1 cellular context compared by ENCODE assay signal in the genomic region with DNA sequence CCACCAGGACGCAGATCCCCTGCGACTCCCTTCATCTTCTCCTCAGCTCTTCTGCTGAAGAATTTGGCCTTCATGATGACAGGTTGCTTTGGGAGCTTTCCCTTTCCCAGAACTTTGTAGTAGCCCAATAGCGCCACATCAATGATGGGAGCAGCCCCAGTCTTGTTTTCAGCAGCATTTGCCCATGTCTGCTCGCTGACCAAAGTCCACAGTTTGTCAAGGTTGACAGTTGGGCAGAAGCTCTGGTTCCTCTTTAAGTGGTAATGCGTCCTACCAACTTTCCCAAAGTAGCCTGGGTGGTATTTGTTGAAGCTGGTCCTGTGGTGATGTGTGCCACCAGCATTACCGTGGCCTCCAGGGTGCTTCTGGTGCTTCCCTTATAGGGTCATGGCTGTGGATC.
A peak's percentile ranks its signal among the peaks of the same experiment; 100 is the strongest.
TF ChIP-seq lines count a peak whose summit lies in the region.

No MANE protein-coding gene starts in this region.

TF ChIP-seq in HepG2, 621 proteins besides CTCF, POLR2A, EP300 and RAD21 (continued from another document):
- TF ChIP-seq, protein P1, sequence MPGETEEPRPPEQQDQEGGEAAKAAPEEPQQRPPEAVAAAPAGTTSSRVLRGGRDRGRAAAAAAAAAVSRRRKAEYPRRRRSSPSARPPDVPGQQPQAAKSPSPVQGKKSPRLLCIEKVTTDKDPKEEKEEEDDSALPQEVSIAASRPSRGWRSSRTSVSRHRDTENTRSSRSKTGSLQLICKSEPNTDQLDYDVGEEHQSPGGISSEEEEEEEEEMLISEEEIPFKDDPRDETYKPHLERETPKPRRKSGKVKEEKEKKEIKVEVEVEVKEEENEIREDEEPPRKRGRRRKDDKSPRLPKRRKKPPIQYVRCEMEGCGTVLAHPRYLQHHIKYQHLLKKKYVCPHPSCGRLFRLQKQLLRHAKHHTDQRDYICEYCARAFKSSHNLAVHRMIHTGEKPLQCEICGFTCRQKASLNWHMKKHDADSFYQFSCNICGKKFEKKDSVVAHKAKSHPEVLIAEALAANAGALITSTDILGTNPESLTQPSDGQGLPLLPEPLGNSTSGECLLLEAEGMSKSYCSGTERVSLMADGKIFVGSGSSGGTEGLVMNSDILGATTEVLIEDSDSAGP (CRISPR knock-in tag; IDR thresholded peaks at IDR 0.05; ENCODE audit: borderline replicate concordance) = peak; percentile 39; the same call in 1 of the 2 replicates
- TF ChIP-seq ZNF713 (CRISPR knock-in tag; IDR thresholded peaks at IDR 0.05) (no peak), ZNF501 (CRISPR knock-in tag; IDR thresholded peaks at IDR 0.05) (0 out of 2 replicates have a peak, but pooled peaks have one; percentile 25), SAP130 (CRISPR knock-in tag; IDR thresholded peaks at IDR 0.05; ENCODE audit: low read depth) (peak; percentile 53), HNF4G (IDR thresholded peaks at IDR 0.05; ENCODE audit: borderline replicate concordance, low read depth, low read length) (0 out of 2 replicates have a peak, but pooled peaks have one; percentile 9), HNF4G (CRISPR knock-in tag; IDR thresholded peaks at IDR 0.05; ENCODE audit: borderline replicate concordance, low read depth) (no peak; the same call in 1 of the 2 replicates), MTA1 (CRISPR knock-in tag; IDR thresholded peaks at IDR 0.05; ENCODE audit: borderline replicate concordance) (no peak), SRF (IDR thresholded peaks at IDR 0.05; ENCODE audit: low read depth, low read length) (peak; percentile 38; the same call in 1 of the 2 replicates), SMC3 (IDR thresholded peaks at IDR 0.05; ENCODE audit: low read length) (no peak), ZNF234 (CRISPR knock-in tag; conservative IDR thresholded peaks at IDR 0.05) (no peak), SIN3A (IDR thresholded peaks at IDR 0.05; ENCODE audit: borderline replicate concordance, low read depth, low read length) (no peak), ZIK1 (CRISPR knock-in tag; IDR thresholded peaks at IDR 0.05; ENCODE audit: borderline replicate concordance, low read depth) (no peak), MEIS1 (CRISPR knock-in tag; IDR thresholded peaks at IDR 0.05; ENCODE audit: borderline replicate concordance) (no peak), HNF4A (CRISPR knock-in tag; IDR thresholded peaks at IDR 0.05) (peak; percentile 89), ZNF766 (CRISPR knock-in tag; IDR thresholded peaks at IDR 0.05; ENCODE audit: borderline replicate concordance) (no peak), ZMYM4 (CRISPR knock-in tag; IDR thresholded peaks at IDR 0.05) (peak; percentile 58; the same call in 1 of the 2 replicates), ZNF598 (CRISPR knock-in tag; IDR thresholded peaks at IDR 0.05; ENCODE audit: borderline replicate concordance) (no peak), KDM4B (CRISPR knock-in tag; IDR thresholded peaks at IDR 0.05) (no peak), STAG1 (CRISPR knock-in tag; IDR thresholded peaks at IDR 0.05) (peak; percentile 29; the same call in 1 of the 2 replicates), ZNF549 (CRISPR knock-in tag; IDR thresholded peaks at IDR 0.05) (peak; percentile 83)
- TF ChIP-seq, protein P2, sequence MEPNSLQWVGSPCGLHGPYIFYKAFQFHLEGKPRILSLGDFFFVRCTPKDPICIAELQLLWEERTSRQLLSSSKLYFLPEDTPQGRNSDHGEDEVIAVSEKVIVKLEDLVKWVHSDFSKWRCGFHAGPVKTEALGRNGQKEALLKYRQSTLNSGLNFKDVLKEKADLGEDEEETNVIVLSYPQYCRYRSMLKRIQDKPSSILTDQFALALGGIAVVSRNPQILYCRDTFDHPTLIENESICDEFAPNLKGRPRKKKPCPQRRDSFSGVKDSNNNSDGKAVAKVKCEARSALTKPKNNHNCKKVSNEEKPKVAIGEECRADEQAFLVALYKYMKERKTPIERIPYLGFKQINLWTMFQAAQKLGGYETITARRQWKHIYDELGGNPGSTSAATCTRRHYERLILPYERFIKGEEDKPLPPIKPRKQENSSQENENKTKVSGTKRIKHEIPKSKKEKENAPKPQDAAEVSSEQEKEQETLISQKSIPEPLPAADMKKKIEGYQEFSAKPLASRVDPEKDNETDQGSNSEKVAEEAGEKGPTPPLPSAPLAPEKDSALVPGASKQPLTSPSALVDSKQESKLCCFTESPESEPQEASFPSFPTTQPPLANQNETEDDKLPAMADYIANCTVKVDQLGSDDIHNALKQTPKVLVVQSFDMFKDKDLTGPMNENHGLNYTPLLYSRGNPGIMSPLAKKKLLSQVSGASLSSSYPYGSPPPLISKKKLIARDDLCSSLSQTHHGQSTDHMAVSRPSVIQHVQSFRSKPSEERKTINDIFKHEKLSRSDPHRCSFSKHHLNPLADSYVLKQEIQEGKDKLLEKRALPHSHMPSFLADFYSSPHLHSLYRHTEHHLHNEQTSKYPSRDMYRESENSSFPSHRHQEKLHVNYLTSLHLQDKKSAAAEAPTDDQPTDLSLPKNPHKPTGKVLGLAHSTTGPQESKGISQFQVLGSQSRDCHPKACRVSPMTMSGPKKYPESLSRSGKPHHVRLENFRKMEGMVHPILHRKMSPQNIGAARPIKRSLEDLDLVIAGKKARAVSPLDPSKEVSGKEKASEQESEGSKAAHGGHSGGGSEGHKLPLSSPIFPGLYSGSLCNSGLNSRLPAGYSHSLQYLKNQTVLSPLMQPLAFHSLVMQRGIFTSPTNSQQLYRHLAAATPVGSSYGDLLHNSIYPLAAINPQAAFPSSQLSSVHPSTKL (CRISPR knock-in tag; IDR thresholded peaks at IDR 0.05) = peak; percentile 59; the same call in 1 of the 2 replicates
- TF ChIP-seq, protein P3, sequence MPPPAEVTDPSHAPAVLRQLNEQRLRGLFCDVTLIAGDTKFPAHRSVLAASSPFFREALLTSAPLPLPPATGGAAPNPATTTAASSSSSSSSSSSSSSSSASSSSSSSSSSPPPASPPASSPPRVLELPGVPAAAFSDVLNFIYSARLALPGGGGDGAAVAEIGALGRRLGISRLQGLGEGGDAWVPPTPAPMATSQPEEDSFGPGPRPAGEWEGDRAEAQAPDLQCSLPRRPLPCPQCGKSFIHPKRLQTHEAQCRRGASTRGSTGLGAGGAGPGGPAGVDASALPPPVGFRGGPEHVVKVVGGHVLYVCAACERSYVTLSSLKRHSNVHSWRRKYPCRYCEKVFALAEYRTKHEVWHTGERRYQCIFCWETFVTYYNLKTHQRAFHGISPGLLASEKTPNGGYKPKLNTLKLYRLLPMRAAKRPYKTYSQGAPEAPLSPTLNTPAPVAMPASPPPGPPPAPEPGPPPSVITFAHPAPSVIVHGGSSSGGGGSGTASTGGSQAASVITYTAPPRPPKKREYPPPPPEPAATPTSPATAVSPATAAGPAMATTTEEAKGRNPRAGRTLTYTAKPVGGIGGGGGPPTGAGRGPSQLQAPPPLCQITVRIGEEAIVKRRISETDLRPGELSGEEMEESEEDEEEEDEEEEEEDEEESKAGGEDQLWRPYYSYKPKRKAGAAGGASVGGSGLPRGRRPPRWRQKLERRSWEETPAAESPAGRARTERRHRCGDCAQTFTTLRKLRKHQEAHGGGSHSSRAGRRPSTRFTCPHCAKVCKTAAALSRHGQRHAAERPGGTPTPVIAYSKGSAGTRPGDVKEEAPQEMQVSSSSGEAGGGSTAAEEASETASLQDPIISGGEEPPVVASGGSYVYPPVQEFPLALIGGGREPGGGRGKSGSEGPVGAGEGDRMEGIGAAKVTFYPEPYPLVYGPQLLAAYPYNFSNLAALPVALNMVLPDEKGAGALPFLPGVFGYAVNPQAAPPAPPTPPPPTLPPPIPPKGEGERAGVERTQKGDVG (CRISPR knock-in tag; IDR thresholded peaks at IDR 0.05; ENCODE audit: borderline replicate concordance) = peak; percentile 56; the same call in 1 of the 2 replicates
- TF ChIP-seq, protein P4, sequence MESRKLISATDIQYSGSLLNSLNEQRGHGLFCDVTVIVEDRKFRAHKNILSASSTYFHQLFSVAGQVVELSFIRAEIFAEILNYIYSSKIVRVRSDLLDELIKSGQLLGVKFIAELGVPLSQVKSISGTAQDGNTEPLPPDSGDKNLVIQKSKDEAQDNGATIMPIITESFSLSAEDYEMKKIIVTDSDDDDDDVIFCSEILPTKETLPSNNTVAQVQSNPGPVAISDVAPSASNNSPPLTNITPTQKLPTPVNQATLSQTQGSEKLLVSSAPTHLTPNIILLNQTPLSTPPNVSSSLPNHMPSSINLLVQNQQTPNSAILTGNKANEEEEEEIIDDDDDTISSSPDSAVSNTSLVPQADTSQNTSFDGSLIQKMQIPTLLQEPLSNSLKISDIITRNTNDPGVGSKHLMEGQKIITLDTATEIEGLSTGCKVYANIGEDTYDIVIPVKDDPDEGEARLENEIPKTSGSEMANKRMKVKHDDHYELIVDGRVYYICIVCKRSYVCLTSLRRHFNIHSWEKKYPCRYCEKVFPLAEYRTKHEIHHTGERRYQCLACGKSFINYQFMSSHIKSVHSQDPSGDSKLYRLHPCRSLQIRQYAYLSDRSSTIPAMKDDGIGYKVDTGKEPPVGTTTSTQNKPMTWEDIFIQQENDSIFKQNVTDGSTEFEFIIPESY (CRISPR knock-in tag; IDR thresholded peaks at IDR 0.05) = peak; percentile 61; the same call in 1 of the 2 replicates
TF ChIP-seq in HepG2: peak in this region for 16.
